Comparison of ENCODE assay signal across 18 cellular contexts in the genomic region with DNA sequence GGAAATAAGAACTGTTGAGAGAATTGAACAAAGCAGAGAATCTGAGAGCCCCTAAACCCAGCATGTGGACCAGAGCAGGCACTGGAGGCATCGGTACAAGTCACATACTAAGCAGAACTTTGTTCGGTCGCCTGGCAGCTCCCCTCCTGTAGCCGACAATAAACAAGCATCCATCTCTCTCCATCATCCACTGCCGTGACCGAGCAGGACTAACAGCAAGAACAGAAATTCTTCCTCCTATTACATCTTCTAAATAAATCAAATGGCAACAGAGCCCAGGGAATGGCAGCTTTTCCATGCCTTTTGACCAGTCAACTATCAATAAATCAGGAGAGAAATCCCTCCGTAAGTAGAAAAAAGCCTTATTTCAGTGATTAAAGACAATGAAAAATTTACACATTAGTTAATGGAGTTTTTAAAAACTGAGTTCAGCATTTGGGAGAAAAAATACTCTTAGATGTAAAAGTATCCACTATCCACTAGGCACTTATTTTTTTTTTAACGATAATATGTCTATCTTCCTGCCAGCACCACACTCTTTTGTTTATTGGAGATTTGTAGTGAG. TPM values are rescaled to one million over a fixed set of nuclear protein-coding genes. Genes with fewer than 3 reads are reported as not detected.
DNase-seq lines count a peak whose midpoint lies in the region; ATAC-seq and TF ChIP-seq lines count a peak whose summit lies in the region.
"Had no signal": no experiment of that assay in that cellular context is flagged by ENCODE, and none has a peak within 500 bp of the region (broad histone marks: within the 10 kb centered on the region; RNA-seq: fewer than 3 reads in every experiment).

No MANE protein-coding gene starts in this region.

- H3K9me3 ChIP-seq in Panc1 (ENCODE audit: control insufficient read depth, insufficient read depth, low read depth, low read length): no peaks in the 10 kb centered on the region
- no peaks in the 10 kb centered on the region for H3K9me3 ChIP-seq in hepatocyte (ENCODE audit: low read depth)
- H3K9me3 ChIP-seq: ascending aorta had no signal

- POLR2A ChIA-PET in Panc1 (lab: Charles Lee): interaction anchor here (0.5 to 0.6 kb wide), 2 partner anchors 90 to 1496 kb away, joined by 3 to 9 read pairs; no protein-coding TSS in a partner anchor

- 0 out of 2 replicates have a peak, but pooled peaks cover 13% of the 10 kb centered on the region for H3K36me3 ChIP-seq in GM23338 (ENCODE audit: insufficient read depth)
- H3K36me3 ChIP-seq in Panc1 (ENCODE audit: control insufficient read depth, insufficient read depth, low read length): no peaks in the 10 kb centered on the region
- H3K36me3 ChIP-seq in hepatocyte (replicated peaks; ENCODE audit: insufficient read depth, low read depth): no peaks in the 10 kb centered on the region
- H3K36me3 ChIP-seq in H7 (replicated peaks; ENCODE audit: control insufficient read depth, insufficient read depth, low read length): no peaks in the 10 kb centered on the region
- H3K36me3 ChIP-seq: ascending aorta had no signal

- in situ Hi-C loops in Panc1 (cut with HindIII; ENCODE audit: low pct_unique_long_range_greater_than_20kb, low sequenced_read_pairs): no loop called here

- WGBS in hepatocyte (ENCODE audit: low lambda C conversion rate, missing lambda C conversion rate): 61% methylated on average over 8 of the region's 8 CpGs

- TSS peak; percentile 93 for BruUV-seq in Panc1 (replicated peaks; lab: Mats Ljungman, UMichigan)

- intact Hi-C loops in Panc1 (cut with micrococcal nuclease; ENCODE audit: unreplicated experiment): loop anchor here (5.0 kb wide), 2 partner anchors 32 to 67 kb away; no protein-coding TSS in a partner anchor

- H3K4me2 ChIP-seq in GM23338 (peak overlapping the region; percentile 67), hepatocyte (peak overlapping the region; percentile 33)

- H3K27me3 Mint-ChIP-seq in GM23338 (ENCODE audit: insufficient read depth, low read depth, poor library complexity): peaks cover 32% of the 10 kb centered on the region

- H3K4me1 ChIP-seq in GM23338 (ENCODE audit: insufficient read depth): peaks cover 33% of the 10 kb centered on the region
- peaks cover 78% of the 10 kb centered on the region for H3K4me1 ChIP-seq in Panc1 (ENCODE audit: control insufficient read depth, insufficient read depth, low read length)
- peaks cover 28% of the 10 kb centered on the region for H3K4me1 ChIP-seq in hepatocyte (ENCODE audit: insufficient read depth)
- H3K4me1 ChIP-seq: ascending aorta had no signal

- H3K27me3 ChIP-seq in GM23338 (ENCODE audit: insufficient read depth): no peaks in the 10 kb centered on the region
- no peaks in the 10 kb centered on the region for H3K27me3 ChIP-seq in Panc1 (ENCODE audit: control insufficient read depth, insufficient read depth, low read length)
- H3K27me3 ChIP-seq in hepatocyte: no peaks in the 10 kb centered on the region
- no peaks in the 10 kb centered on the region for H3K27me3 ChIP-seq in H7 (ENCODE audit: control insufficient read depth, insufficient read depth, low read length)
- H3K27me3 ChIP-seq: ascending aorta had no signal

- H4K20me1 ChIP-seq in GM23338 (replicated peaks; ENCODE audit: insufficient read depth) (peaks cover 37% of the 10 kb centered on the region), hepatocyte (ENCODE audit: insufficient read depth, poor library complexity, severe bottlenecking) (peaks cover 3% of the 10 kb centered on the region)

- H3K79me2 ChIP-seq in GM23338 (replicated peaks; ENCODE audit: insufficient read depth): peaks cover 96% of the 10 kb centered on the region
- H3K79me2 ChIP-seq in hepatocyte: peaks cover 85% of the 10 kb centered on the region

- ATAC-seq in GM23338 (peak; percentile 65), Panc1 (peak; percentile 62), GM21529 (IDR thresholded peaks at IDR 0.05; ENCODE audit: unreplicated experiment) (no peak)

- H3K4me3 ChIP-seq in GM23338 (0 out of 2 replicates have a peak overlapping the region, but pooled peaks have one; percentile 9), Panc1 (ENCODE audit: low read depth in 2 of 2, low read length in 2 of 2) (peak overlapping the region; percentile 22 to 35), hepatocyte (no peak overlapping the region), H7 (ENCODE audit: insufficient read depth, low read depth, low read length) (no peak overlapping the region)
- H3K4me3 ChIP-seq: ascending aorta, skin epidermis had no signal

- H3K9me2 ChIP-seq in GM23338 (ENCODE audit: insufficient read depth) (no peaks in the 10 kb centered on the region), hepatocyte (replicated peaks; ENCODE audit: insufficient read depth) (no peaks in the 10 kb centered on the region)

- no peak overlapping the region for H2AFZ ChIP-seq in GM23338
- no peak overlapping the region for H2AFZ ChIP-seq in hepatocyte

- H3K4me3 Mint-ChIP-seq in GM23338: peak overlapping the region; percentile 15; the same call in 1 of the 3 replicates
- H3K4me3 Mint-ChIP-seq: activated CD4-positive, alpha-beta T cell treated with anti-CD3 and anti-CD28 coated beads, Interleukin-2, amount 10 ng/mL, durations not matched to agents 24 days and 14 days; B cell had no signal

- H3F3A ChIP-seq in GM23338 (replicated peaks; ENCODE audit: low read depth): no peaks in the 10 kb centered on the region

- TF ChIP-seq CTCF in GM23338 (conservative IDR thresholded peaks at IDR 0.05; ENCODE audit: low read depth in 2 of 2) (no peak), Panc1 (IDR thresholded peaks at IDR 0.05) (no peak), hepatocyte (IDR thresholded peaks at IDR 0.05; ENCODE audit: poor library complexity) (no peak)

- CTCF ChIA-PET in Panc1 (lab: Charles Lee): interaction anchor here (0.6 kb wide), 1 partner anchor 8 kb away, joined by 4 read pairs; no protein-coding TSS in a partner anchor

- H3K27ac Mint-ChIP-seq in GM23338: no peak overlapping the region
- H3K27ac Mint-ChIP-seq: activated CD4-positive, alpha-beta T cell treated with anti-CD3 and anti-CD28 coated beads, Interleukin-2, amount 10 ng/mL, durations not matched to agents 24 days and 14 days; B cell had no signal

- H3K9me3 Mint-ChIP-seq in GM23338: peaks cover 22% of the 10 kb centered on the region

- H3K4me1 Mint-ChIP-seq in GM23338: peaks cover 30% of the 10 kb centered on the region
- H3K4me1 Mint-ChIP-seq: B cell had no signal

- peaks cover 25% of the 10 kb centered on the region for H3K36me3 Mint-ChIP-seq in GM23338 (ENCODE audit: low read depth)

- H3K27ac ChIP-seq in GM23338 (ENCODE audit: low read depth) (no peak overlapping the region), Panc1 (ENCODE audit: low read length) (peak overlapping the region; percentile 93), hepatocyte (no peak overlapping the region)
- H3K27ac ChIP-seq: ascending aorta had no signal

- DNase-seq in GM23338 (ENCODE audit: low spot score) (no peak), Panc1 (ENCODE audit: low read depth, low spot score) (no peak), hepatocyte (ENCODE audit: low spot score) (no peak), retina (peak; percentile 20), midbrain (lab: John Stamatoyannopoulos, UW) (no peak), H7 (no peak)
- DNase-seq in activated CD4-positive, alpha-beta T cell treated with anti-CD3 and anti-CD28 coated beads, Interleukin-2, amount 50 U/mL, for 4 hours: no peak
- DNase-seq: activated CD4-positive, alpha-beta T cell treated with anti-CD3 and anti-CD28 coated beads, Interleukin-2, amount 10 ng/mL, durations not matched to agents 24 days and 14 days; DMS153; erythroblast; NCI-H1694 treated with DMSO at 0.1 percent for 48 hours; NCI-H510A; stimulated activated CD4-positive, alpha-beta T cell treated with anti-CD3 and anti-CD28 coated beads, Interleukin-4, amount 100 ng/mL, for 24 hours; stimulated activated CD8-positive, alpha-beta memory T cell treated with anti-CD3 and anti-CD28 coated beads, Interleukin-4, amount 100 ng/mL, for 48 hours had no signal

TF ChIP-seq in GM23338, 12 proteins besides CTCF, POLR2A, EP300 and RAD21:
- no peak for TF ChIP-seq EZH2phosphoT487 (IDR thresholded peaks at IDR 0.05; ENCODE audit: unreplicated experiment)
- no peak for TF ChIP-seq ZNF331 (CRISPR knock-in tag; IDR thresholded peaks at IDR 0.05; ENCODE audit: low read depth)
- TF ChIP-seq STAT1 (IDR thresholded peaks at IDR 0.05; ENCODE audit: unreplicated experiment): no peak
- TF ChIP-seq NANOG (IDR thresholded peaks at IDR 0.05; ENCODE audit: borderline replicate concordance): no peak
- no peak for TF ChIP-seq EZH2 (IDR thresholded peaks at IDR 0.05; ENCODE audit: low read depth, unreplicated experiment)
- no peak for TF ChIP-seq JUNB (IDR thresholded peaks at IDR 0.05; ENCODE audit: unreplicated experiment)
- TF ChIP-seq, protein P1, sequence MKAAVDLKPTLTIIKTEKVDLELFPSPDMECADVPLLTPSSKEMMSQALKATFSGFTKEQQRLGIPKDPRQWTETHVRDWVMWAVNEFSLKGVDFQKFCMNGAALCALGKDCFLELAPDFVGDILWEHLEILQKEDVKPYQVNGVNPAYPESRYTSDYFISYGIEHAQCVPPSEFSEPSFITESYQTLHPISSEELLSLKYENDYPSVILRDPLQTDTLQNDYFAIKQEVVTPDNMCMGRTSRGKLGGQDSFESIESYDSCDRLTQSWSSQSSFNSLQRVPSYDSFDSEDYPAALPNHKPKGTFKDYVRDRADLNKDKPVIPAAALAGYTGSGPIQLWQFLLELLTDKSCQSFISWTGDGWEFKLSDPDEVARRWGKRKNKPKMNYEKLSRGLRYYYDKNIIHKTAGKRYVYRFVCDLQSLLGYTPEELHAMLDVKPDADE (IDR thresholded peaks at IDR 0.05): no peak

RNA-seq across cellular contexts. Expression of a gene that starts 36.5 kb away (rescaled TPM):
- total RNA-seq in GM23338 (2014; rRNA removed; shearing (Covaris generic)): 60.0 and 70.2 TPM in 2 replicates
- polyA plus RNA-seq in GM23338 (2016; fragmentation: Nextera tagmentation; extraction: Ambion mirVana): 18.0 and 18.7 TPM in 2 replicates
- total RNA-seq in Panc1 (2021; ENCODE audit: unreplicated experiment): 209 TPM
- polyA plus RNA-seq in Panc1 (2012; ENCODE audit: insufficient read length): 50.0 TPM
- 17.9 and 21.7 TPM in 2 replicates for total RNA-seq in hepatocyte
- 7.3 and 9.5 TPM in 2 replicates for polyA plus RNA-seq in hepatocyte
- 15.7 and 21.3 TPM in 2 replicates for total RNA-seq in H7 (2014; rRNA removed; shearing (Covaris generic))
- total RNA-seq: B cell had no signal

Comparison
In these comparisons a context has a peak if more than half of its experiments do, and no peak if none do; other contexts are left out.
1. H3K4me3 ChIP-seq: peak in GM23338 (single experiment) and Panc1 (2 of 2); none in hepatocyte (single experiment) and H7 (single experiment).